In the genomic region with DNA sequence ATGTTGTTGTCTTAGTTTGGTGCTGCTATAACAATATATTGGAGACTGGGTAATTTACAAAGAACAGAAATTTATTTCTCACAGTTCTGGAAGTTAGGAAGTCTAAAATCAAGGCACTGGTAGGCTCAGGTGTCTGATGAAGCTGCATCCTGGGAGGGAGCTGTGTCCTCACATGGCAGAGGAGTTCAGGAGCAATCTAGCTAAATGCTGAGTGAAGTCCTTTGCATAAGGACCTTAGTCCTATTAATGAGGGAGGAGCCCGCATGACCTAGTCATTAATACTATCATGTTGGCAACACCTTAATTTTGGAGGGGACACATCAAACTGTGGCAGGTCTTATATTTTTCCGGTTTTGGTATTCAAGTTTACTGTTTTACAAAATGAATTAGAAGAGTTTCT, we compare ENCODE assay signal across 29 cellular contexts. TPM values are rescaled to one million over a fixed set of nuclear protein-coding genes. Genes with fewer than 3 reads are reported as not detected.
"Had no signal": no experiment of that assay in that cellular context is flagged by ENCODE, and none has a peak within 500 bp of the region (broad histone marks: within the 10 kb centered on the region; RNA-seq: fewer than 3 reads in every experiment).

No MANE protein-coding gene starts in this region.

- H3K9me2 ChIP-seq: SK-N-SH had no signal

- H3K4me3 ChIP-seq: adrenal gland, SJCRH30 had no signal

- H3K9me3 Mint-ChIP-seq: activated naive CD8-positive, alpha-beta T cell treated with anti-CD3 and anti-CD28 coated beads, Interleukin-2, amount 10 ng/mL, durations not matched to agents 7 days and 5 days had no signal

- H3K4me3 Mint-ChIP-seq: activated CD8-positive, alpha-beta T cell treated with anti-CD3 and anti-CD28 coated beads, Interleukin-2, amount 10 ng/mL, durations not matched to agents 7 days and 5 days; activated naive CD8-positive, alpha-beta T cell treated with anti-CD3 and anti-CD28 coated beads, Interleukin-2, amount 10 ng/mL, durations not matched to agents 7 days and 5 days had no signal

- H3K27me3 ChIP-seq: adrenal gland, SJCRH30 had no signal

- H3K36me3 ChIP-seq: adrenal gland, SJCRH30 had no signal

- H3K9ac ChIP-seq: SK-N-SH had no signal

- ATAC-seq: activated CD8-positive, alpha-beta T cell treated with anti-CD3 and anti-CD28 coated beads, Interleukin-2, amount 10 ng/mL, durations not matched to agents 7 days and 5 days; Panc1 had no signal

- DNase-seq: activated CD4-positive, alpha-beta T cell treated with anti-CD3 and anti-CD28 coated beads for 48 hours; activated CD4-positive, alpha-beta T cell treated with anti-CD3 and anti-CD28 coated beads, Interleukin-2, amount 50 U/mL, for 4 hours; activated CD4-positive, CD25-positive, alpha-beta regulatory T cell treated with anti-CD3 and anti-CD28 coated beads, Interleukin-2, amount 50 U/mL, for 72 hours; activated CD8-positive, alpha-beta memory T cell treated with anti-CD3 and anti-CD28 coated beads, Interleukin-2, amount 50 U/mL, for 48 hours; activated CD8-positive, alpha-beta T cell treated with anti-CD3 and anti-CD28 coated beads, Interleukin-2, amount 10 ng/mL, durations not matched to agents 7 days and 5 days; activated naive CD4-positive, alpha-beta T cell treated with anti-CD3 and anti-CD28 coated beads, Interleukin-2, amount 50 U/mL, for 16 hours; activated naive CD8-positive, alpha-beta T cell treated with anti-CD3 and anti-CD28 coated beads, Interleukin-2, amount 10 ng/mL, durations not matched to agents 7 days and 5 days; activated T-cell treated with anti-CD3 and anti-CD28 coated beads, Interleukin-2, amount 50 U/mL, for 1 hour; adrenal gland; anterior cingulate cortex; cerebellar nuclear complex; NCI-H1092; NCI-H1417; NCI-H1694; NCI-H2029; NCI-H2107; NCI-H345; NCI-H510A; NK-92 treated with Interleukin-12 subunit alpha and Interleukin-12 subunit beta, amount 100 ng/mL, for 24 hours; OCI-M1; Right ventricle myocardium superior; SJCRH30; SK-N-SH; T-helper 1 cell had no signal

- H3K27ac ChIP-seq: adrenal gland, RWPE1, SJCRH30 had no signal

- H3K9me3 ChIP-seq: adrenal gland, SJCRH30, SK-N-SH had no signal

- H3K4me1 ChIP-seq: adrenal gland, SJCRH30 had no signal

- H3K4me2 ChIP-seq: SK-N-SH had no signal

- H3K27ac Mint-ChIP-seq: activated CD8-positive, alpha-beta T cell treated with anti-CD3 and anti-CD28 coated beads, Interleukin-2, amount 10 ng/mL, durations not matched to agents 7 days and 5 days; activated naive CD8-positive, alpha-beta T cell treated with anti-CD3 and anti-CD28 coated beads, Interleukin-2, amount 10 ng/mL, durations not matched to agents 7 days and 5 days had no signal

- H3K36me3 Mint-ChIP-seq: activated naive CD8-positive, alpha-beta T cell treated with anti-CD3 and anti-CD28 coated beads, Interleukin-2, amount 10 ng/mL, durations not matched to agents 7 days and 5 days had no signal

RNA-seq across cellular contexts. Expression of a gene that starts 36.0 kb away (rescaled TPM):
- total RNA-seq: cardiac septum; MCF 10A; T-helper 2 cell treated with Interferon-gamma antibody and Interleukin-4, amounts not matched to agents 100 ng/mL and 5 ng/mL, for 36 hours had no signal
